ENCODE assay signal across 8 cellular contexts in the genomic region with DNA sequence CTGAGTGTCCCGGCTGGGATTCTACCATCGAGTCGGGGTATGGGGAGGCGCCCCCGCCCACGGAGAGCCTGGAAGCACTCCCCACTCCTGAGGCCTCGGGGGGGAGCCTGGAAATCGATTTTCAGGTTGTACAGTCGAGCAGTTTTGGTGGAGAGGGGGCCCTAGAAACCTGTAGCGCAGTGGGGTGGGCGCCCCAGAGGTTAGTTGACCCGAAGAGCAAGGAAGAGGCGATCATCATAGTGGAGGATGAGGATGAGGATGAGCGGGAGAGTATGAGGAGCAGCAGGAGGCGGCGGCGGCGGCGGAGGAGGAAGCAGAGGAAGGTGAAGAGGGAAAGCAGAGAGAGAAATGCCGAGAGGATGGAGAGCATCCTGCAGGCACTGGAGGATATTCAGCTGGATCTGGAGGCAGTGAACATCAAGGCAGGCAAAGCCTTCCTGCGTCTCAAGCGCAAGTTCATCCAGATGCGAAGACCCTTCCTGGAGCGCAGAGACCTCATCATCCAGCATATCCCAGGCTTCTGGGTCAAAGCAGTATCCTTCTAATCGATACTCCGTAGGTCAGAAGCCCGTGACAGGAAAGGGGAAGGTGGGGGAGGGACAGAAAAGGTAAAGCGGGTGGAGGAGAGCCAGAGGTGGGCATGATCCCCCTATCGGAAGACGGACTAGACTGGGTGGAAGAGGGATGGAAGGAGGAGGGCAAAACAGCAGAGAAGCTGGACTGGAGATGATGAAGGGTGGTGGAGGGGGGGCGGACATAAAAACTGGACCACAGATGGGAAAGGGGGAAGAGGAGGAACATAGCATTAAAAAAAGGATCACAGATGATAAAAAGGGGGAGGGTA. TPM values are rescaled to one million over a fixed set of nuclear protein-coding genes. Genes with fewer than 3 reads are reported as not detected.
DNase-seq lines count a peak whose midpoint lies in the region; ATAC-seq and TF ChIP-seq lines count a peak whose summit lies in the region.

No MANE protein-coding gene starts in this region.

- DNase-seq in MM.1S (no peak), neural crest cell (ENCODE audit: low read depth, low spot score) (no peak), NCI-H2171 treated with DMSO at 0.1 percent for 48 hours (lab: John Stamatoyannopoulos, UW) (no peak), Ammon's horn (ENCODE audit: low spot score) (no peak), DMS 273 treated with DMSO at 0.1 percent for 48 hours (lab: John Stamatoyannopoulos, UW) (no peak)

- peak overlapping the region; percentile 88 for H3K4me3 Mint-ChIP-seq in neural crest cell

- ATAC-seq in GM21723 (IDR thresholded peaks at IDR 0.05; ENCODE audit: unreplicated experiment): no peak

- peak overlapping the region; percentile 71 for H3K9ac ChIP-seq in MM.1S (ENCODE audit: low read length)

- H3K27ac ChIP-seq in C4-2B: peak overlapping the region; percentile 89
- no peak overlapping the region; the same call in 1 of the 2 replicates for H3K27ac ChIP-seq in MM.1S (ENCODE audit: low read length)
- H3K27ac ChIP-seq in ectodermal cell (ENCODE audit: insufficient read depth, low read depth, low read length, poor library complexity, severe bottlenecking): no peak overlapping the region

- H3K27me3 ChIP-seq in MM.1S (replicated peaks; ENCODE audit: insufficient read depth, low read length) (no peaks in the 10 kb centered on the region), ectodermal cell (ENCODE audit: control insufficient read depth, insufficient read depth, low read length, poor library complexity, severe bottlenecking) (no peaks in the 10 kb centered on the region)

- peak overlapping the region; percentile 72; the same call in 1 of the 2 replicates for H3K4me2 ChIP-seq in MM.1S (ENCODE audit: low read depth, low read length)

- peaks cover 45% of the 10 kb centered on the region for H3K4me1 Mint-ChIP-seq in neural crest cell

- no peaks in the 10 kb centered on the region for H3K27me3 Mint-ChIP-seq in neural crest cell (ENCODE audit: low read depth)

- 7% methylated on average over 31 of the region's 31 CpGs for WGBS in ectodermal cell, 2 experiments

- H3K9me2 ChIP-seq in MM.1S (replicated peaks; ENCODE audit: insufficient read depth, low read length): no peaks in the 10 kb centered on the region

- H2AFZ ChIP-seq in MM.1S (ENCODE audit: low read length): peak overlapping the region; percentile 45; the same call in 1 of the 2 replicates

- H3K4me1 ChIP-seq in MM.1S (ENCODE audit: low read length) (no peaks in the 10 kb centered on the region), ectodermal cell (ENCODE audit: control insufficient read depth, insufficient read depth, low read length) (peaks cover 15% of the 10 kb centered on the region)

- TF ChIP-seq CTCF in C4-2B (conservative IDR thresholded peaks at IDR 0.05): no peak
- no peak for TF ChIP-seq CTCF in MM.1S (IDR thresholded peaks at IDR 0.05; ENCODE audit: low read length)
- TF ChIP-seq CTCF in neural crest cell (conservative IDR thresholded peaks at IDR 0.05): no peak

- H3K4me3 ChIP-seq in MM.1S (ENCODE audit: low read length) (peak overlapping the region; percentile 73), ectodermal cell (ENCODE audit: insufficient read depth, low read depth, low read length) (peak overlapping the region; percentile 76)

- no peaks in the 10 kb centered on the region for H3F3A ChIP-seq in MM.1S (ENCODE audit: insufficient read depth, low read length)

- peaks cover 3% of the 10 kb centered on the region for H3K9me3 Mint-ChIP-seq in neural crest cell

- H3K36me3 ChIP-seq in MM.1S (replicated peaks; ENCODE audit: insufficient read depth, low read length) (no peaks in the 10 kb centered on the region), ectodermal cell (ENCODE audit: control insufficient read depth, insufficient read depth, low read length) (peaks cover 15% of the 10 kb centered on the region)

- H3K27ac Mint-ChIP-seq in neural crest cell (ENCODE audit: unreplicated experiment): no peak overlapping the region

- H4K20me1 ChIP-seq in MM.1S (ENCODE audit: insufficient read depth, low read length): no peaks in the 10 kb centered on the region

- peaks cover 14% of the 10 kb centered on the region for H3K36me3 Mint-ChIP-seq in neural crest cell (ENCODE audit: low read depth)

- H3K9me3 ChIP-seq in MM.1S (replicated peaks; ENCODE audit: insufficient read depth, low read length) (no peaks in the 10 kb centered on the region), ectodermal cell (ENCODE audit: control insufficient read depth, low read length) (no peaks in the 10 kb centered on the region)

- no peaks in the 10 kb centered on the region for H3K79me2 ChIP-seq in MM.1S (ENCODE audit: low read length)

RNA-seq across cellular contexts. Expression of a gene that starts 0.8 kb away (rescaled TPM):
- polyA plus RNA-seq in ectodermal cell (2013, experiment 1 of 4): 55.9 TPM
- 55.5 TPM for polyA plus RNA-seq in ectodermal cell (2013, experiment 2 of 4)
- 45.1 TPM for polyA plus RNA-seq in ectodermal cell (2013, experiment 3 of 4)
- 49.4 TPM for polyA plus RNA-seq in ectodermal cell (2013, experiment 4 of 4)
- total RNA-seq in neural crest cell: 17.6 and 17.9 TPM in 2 replicates

RNA-seq across cellular contexts. Expression of a gene that starts 10.9 kb away (rescaled TPM):
- 8.8 TPM for polyA plus RNA-seq in ectodermal cell (2013, experiment 1 of 4)
- polyA plus RNA-seq in ectodermal cell (2013, experiment 2 of 4): 9.6 TPM
- polyA plus RNA-seq in ectodermal cell (2013, experiment 3 of 4): 6.3 TPM
- polyA plus RNA-seq in ectodermal cell (2013, experiment 4 of 4): 7.1 TPM
- total RNA-seq in neural crest cell: 10.1 and 11.6 TPM in 2 replicates

RNA-seq across cellular contexts. Expression of a gene that starts 34.4 kb away (rescaled TPM):
- 19.5 TPM for polyA plus RNA-seq in ectodermal cell (2013, experiment 1 of 4)
- 25.5 TPM for polyA plus RNA-seq in ectodermal cell (2013, experiment 2 of 4)
- polyA plus RNA-seq in ectodermal cell (2013, experiment 3 of 4): 14.6 TPM
- 19.7 TPM for polyA plus RNA-seq in ectodermal cell (2013, experiment 4 of 4)
- total RNA-seq in neural crest cell: 11.8 and 13.0 TPM in 2 replicates
